ENCODE assay signal across 1 cellular context in genomic region chr12:4828176-4828575, GRCh38.
TF ChIP-seq lines count a peak whose summit lies in the region.

No MANE protein-coding gene starts in this region.

TF ChIP-seq in SK-N-SH, 30 proteins besides CTCF, POLR2A, EP300 and RAD21 (continued from another document):
- TF ChIP-seq, protein P1, sequence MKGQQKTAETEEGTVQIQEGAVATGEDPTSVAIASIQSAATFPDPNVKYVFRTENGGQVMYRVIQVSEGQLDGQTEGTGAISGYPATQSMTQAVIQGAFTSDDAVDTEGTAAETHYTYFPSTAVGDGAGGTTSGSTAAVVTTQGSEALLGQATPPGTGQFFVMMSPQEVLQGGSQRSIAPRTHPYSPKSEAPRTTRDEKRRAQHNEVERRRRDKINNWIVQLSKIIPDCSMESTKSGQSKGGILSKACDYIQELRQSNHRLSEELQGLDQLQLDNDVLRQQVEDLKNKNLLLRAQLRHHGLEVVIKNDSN (IDR thresholded peaks at IDR 0.05; ENCODE audit: borderline replicate concordance, low read depth) = no peak
- TF ChIP-seq RFX5 (IDR thresholded peaks at IDR 0.05; ENCODE audit: low read length) (no peak), TAF1 (IDR thresholded peaks at IDR 0.05; ENCODE audit: borderline replicate concordance, low read depth, low read length) (no peak), YY1 (IDR thresholded peaks at IDR 0.05; ENCODE audit: low read depth) (no peak), SIN3A (IDR thresholded peaks at IDR 0.05; ENCODE audit: borderline replicate concordance, low read depth, low read length) (no peak), USF2 (IDR thresholded peaks at IDR 0.05; ENCODE audit: borderline replicate concordance, low read depth, low read length) (no peak), PBX3 (IDR thresholded peaks at IDR 0.05) (no peak), POLR2AphosphoS5 (IDR thresholded peaks at IDR 0.05; ENCODE audit: low read depth, low read length) (no peak), RCOR1 (IDR thresholded peaks at IDR 0.05; ENCODE audit: low read length) (no peak), ELF1 (IDR thresholded peaks at IDR 0.05) (no peak), GATA2 (CRISPR knock-in tag; IDR thresholded peaks at IDR 0.05) (no peak)
